In the genomic region with DNA sequence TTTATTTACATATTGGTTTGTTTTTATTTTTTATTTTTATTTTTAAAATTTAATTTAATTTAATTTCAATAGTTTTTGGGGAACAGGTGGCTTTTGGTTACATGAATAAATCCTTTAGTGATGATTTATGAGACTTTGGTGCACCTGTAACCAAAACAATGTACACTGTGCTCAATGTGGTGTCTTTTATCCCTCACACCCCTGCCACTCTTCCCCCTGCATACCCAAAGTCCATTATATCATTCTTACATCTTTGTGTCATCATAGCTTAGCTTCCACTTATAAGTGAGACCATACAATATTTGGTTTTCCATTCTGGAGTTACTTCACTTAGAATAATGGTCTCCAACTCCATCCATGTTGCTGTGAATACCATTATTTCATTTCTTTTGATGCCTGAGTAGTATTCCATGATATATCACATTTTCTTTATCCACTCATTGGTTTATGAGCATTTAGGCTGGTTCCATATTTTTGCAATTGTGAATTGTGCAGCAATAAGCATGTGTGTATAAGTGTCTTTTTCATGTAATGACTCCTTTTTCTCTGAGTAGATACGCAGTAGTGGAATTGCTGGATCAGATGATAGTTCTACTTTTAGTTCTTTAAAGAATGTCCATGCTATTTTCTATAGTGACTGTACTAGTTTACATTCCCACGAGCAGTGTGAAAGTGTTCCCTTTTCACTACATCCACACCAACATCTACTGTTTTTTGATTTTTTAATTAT, we compare ENCODE assay signal across 23 cellular contexts.
"Had no signal": no experiment of that assay in that cellular context is flagged by ENCODE, and none has a peak within 500 bp of the region (broad histone marks: within the 10 kb centered on the region; RNA-seq: fewer than 3 reads in every experiment).

No MANE protein-coding gene starts in this region.

- H3K4me1 ChIP-seq: left lung, transverse colon, uterus had no signal

- H3K9me3 ChIP-seq: left lung, transverse colon, uterus had no signal

- H3K4me3 ChIP-seq: left lung, transverse colon, uterus had no signal

- H3K36me3 ChIP-seq: left lung, transverse colon, uterus had no signal

- ATAC-seq: left lung had no signal

- H3K36me3 Mint-ChIP-seq: activated naive CD8-positive, alpha-beta T cell treated with anti-CD3 and anti-CD28 coated beads for 36 hours; mesothelial cell of epicardium had no signal

- H3K9me3 Mint-ChIP-seq: activated CD4-positive, alpha-beta T cell treated with anti-CD3 and anti-CD28 coated beads, Interleukin-2, amount 10 ng/mL, durations not matched to agents 24 days and 14 days had no signal

- H3K27ac ChIP-seq: left lung, transverse colon, uterus had no signal

- DNase-seq: activated CD4-positive, alpha-beta T cell treated with anti-CD3 and anti-CD28 coated beads, Interleukin-2, amount 10 ng/mL, durations not matched to agents 24 days and 14 days; activated CD4-positive, CD25-positive, alpha-beta regulatory T cell; activated CD8-positive, alpha-beta memory T cell treated with anti-CD3 and anti-CD28 coated beads for 24 hours; activated CD8-positive, alpha-beta memory T cell treated with anti-CD3 and anti-CD28 coated beads, Interleukin-2, amount 50 U/mL, for 48 hours; activated effector memory CD4-positive, alpha-beta T cell treated with anti-CD3 and anti-CD28 coated beads, Interleukin-2, amount 50 U/mL, for 16 hours; activated naive CD8-positive, alpha-beta T cell treated with anti-CD3 and anti-CD28 coated beads for 36 hours; activated T-cell treated with anti-CD3 and anti-CD28 coated beads, Interleukin-2, amount 50 U/mL, for 48 hours; amniotic stem cell; caudate nucleus; erythroblast; foreskin melanocyte; glutamatergic neuron; hippocampal formation; left lung; nucleus accumbens; retina; stimulated activated CD8-positive, alpha-beta memory T cell treated with anti-CD3 and anti-CD28 coated beads, Interleukin-4, amount 100 ng/mL, for 48 hours; stimulated activated naive CD4-positive, alpha-beta T cell treated with Interleukin-2 at 50 U/mL for 16 hours; T1000; transverse colon; uterus had no signal

- H3K27me3 ChIP-seq: left lung, transverse colon, uterus had no signal

- H3K27ac Mint-ChIP-seq: activated CD4-positive, alpha-beta T cell treated with anti-CD3 and anti-CD28 coated beads, Interleukin-2, amount 10 ng/mL, durations not matched to agents 24 days and 14 days; activated naive CD8-positive, alpha-beta T cell treated with anti-CD3 and anti-CD28 coated beads for 36 hours; mesothelial cell of epicardium; nephron had no signal

- H3K27me3 Mint-ChIP-seq: activated CD4-positive, alpha-beta T cell treated with anti-CD3 and anti-CD28 coated beads, Interleukin-2, amount 10 ng/mL, durations not matched to agents 24 days and 14 days; activated naive CD8-positive, alpha-beta T cell treated with anti-CD3 and anti-CD28 coated beads for 36 hours had no signal

- H3K4me1 Mint-ChIP-seq: activated CD4-positive, alpha-beta T cell treated with anti-CD3 and anti-CD28 coated beads, Interleukin-2, amount 10 ng/mL, durations not matched to agents 24 days and 14 days; activated naive CD8-positive, alpha-beta T cell treated with anti-CD3 and anti-CD28 coated beads for 36 hours; mesothelial cell of epicardium; nephron had no signal

- H3K4me3 Mint-ChIP-seq: activated CD4-positive, alpha-beta T cell treated with anti-CD3 and anti-CD28 coated beads, Interleukin-2, amount 10 ng/mL, durations not matched to agents 24 days and 14 days; activated naive CD8-positive, alpha-beta T cell treated with anti-CD3 and anti-CD28 coated beads for 36 hours; mesothelial cell of epicardium; nephron had no signal
